In genomic region chr2:95385570-95385984, GRCh38 we compare ENCODE assay signal across 18 cellular contexts. TPM values are rescaled to one million over a fixed set of nuclear protein-coding genes. Genes with fewer than 3 reads are reported as not detected.
DNase-seq lines count a peak whose midpoint lies in the region; TF ChIP-seq lines count a peak whose summit lies in the region.
"Had no signal": no experiment of that assay in that cellular context is flagged by ENCODE, and none has a peak within 500 bp of the region (broad histone marks: within the 10 kb centered on the region; RNA-seq: fewer than 3 reads in every experiment).

No MANE protein-coding gene starts in this region.

- H3K27me3 ChIP-seq in neural progenitor cell (peaks cover 13% of the 10 kb centered on the region), testis (no peaks in the 10 kb centered on the region), GM23248 (replicated peaks; ENCODE audit: insufficient read depth) (no peaks in the 10 kb centered on the region)
- H3K27me3 ChIP-seq: MG63 had no signal

- POLR2A ChIA-PET in HEK293 (lab: Yijun Ruan, JAX) = no interaction called here

- H3K36me3 ChIP-seq in HEK293 (ENCODE audit: control insufficient read depth in 2 of 2, insufficient read depth in 1 of 2, low read length in 2 of 2) = no peaks in the 10 kb centered on the region
- no peaks in the 10 kb centered on the region for H3K36me3 ChIP-seq in neural progenitor cell
- no peaks in the 10 kb centered on the region for H3K36me3 ChIP-seq in testis (ENCODE audit: low read depth, missing control alignments)
- H3K36me3 ChIP-seq in GM23248 (ENCODE audit: low read depth) = no peaks in the 10 kb centered on the region
- H3K36me3 ChIP-seq: MG63 had no signal

- no peaks in the 10 kb centered on the region for H3K4me1 ChIP-seq in HEK293 (ENCODE audit: control insufficient read depth, insufficient read depth, low read length)
- H3K4me1 ChIP-seq in neural progenitor cell = no peaks in the 10 kb centered on the region
- H3K4me1 ChIP-seq in testis = peaks cover 51% of the 10 kb centered on the region
- H3K4me1 ChIP-seq in GM23248 (ENCODE audit: insufficient read depth) = no peaks in the 10 kb centered on the region

- CTCF ChIA-PET in HEK293 (lab: Yijun Ruan, JAX) = interaction anchor here (0.9 kb wide), 1 partner anchor 28 kb away, joined by 4 read pairs; no protein-coding TSS in a partner anchor

- no peak overlapping the region for H3K4me3 ChIP-seq in HEK293 (ENCODE audit: low read depth, low read length)
- H3K4me3 ChIP-seq in coronary artery = no peak overlapping the region
- no peak overlapping the region for H3K4me3 ChIP-seq in neural progenitor cell
- no peak overlapping the region for H3K4me3 ChIP-seq in testis
- H3K4me3 ChIP-seq in GM23248 = no peak overlapping the region
- H3K4me3 ChIP-seq: MG63, PC-9 had no signal

- peaks cover 8% of the 10 kb centered on the region for H3K4me1 Mint-ChIP-seq in neural progenitor cell
- H3K4me1 Mint-ChIP-seq: CD8-positive, alpha-beta memory T cell had no signal

- H3K4me3 Mint-ChIP-seq in neural progenitor cell = no peak overlapping the region
- H3K4me3 Mint-ChIP-seq: CD8-positive, alpha-beta memory T cell had no signal

- H3K27me3 Mint-ChIP-seq in neural progenitor cell (ENCODE audit: insufficient read depth, low read depth) = peaks cover 6% of the 10 kb centered on the region

- no peaks in the 10 kb centered on the region for H3K36me3 Mint-ChIP-seq in neural progenitor cell
- H3K36me3 Mint-ChIP-seq: CD8-positive, alpha-beta memory T cell had no signal

- DNase-seq in coronary artery (ENCODE audit: low spot score) (peak; percentile 69), neural progenitor cell (ENCODE audit: low spot score) (no peak), testis (peak; percentile 80), GM23248 (no peak), foreskin melanocyte (no peak), NCI-H1436 treated with DMSO at 0.1 percent for 48 hours (lab: John Stamatoyannopoulos, UW) (no peak)
- DNase-seq: CD8-positive, alpha-beta memory T cell; DND-41; GDM1; GOT3; MG63; NCI-H1092 treated with DMSO at 0.1 percent for 48 hours; NCI-H1694 treated with DMSO at 0.1 percent for 48 hours; NCI-H748 treated with DMSO at 0.1 percent for 48 hours; PC-9; SHP77 treated with DMSO at 0.1 percent for 48 hours had no signal

- H3K79me2 ChIP-seq in neural progenitor cell (ENCODE audit: low read depth) (no peaks in the 10 kb centered on the region), GM23248 (ENCODE audit: insufficient read depth) (no peaks in the 10 kb centered on the region)

- H3K27ac Mint-ChIP-seq in neural progenitor cell = no peak overlapping the region
- H3K27ac Mint-ChIP-seq: CD8-positive, alpha-beta memory T cell had no signal

- H3K9me2 ChIP-seq in GM23248 (ENCODE audit: insufficient read depth) = no peaks in the 10 kb centered on the region

- H3K9me3 Mint-ChIP-seq in neural progenitor cell = no peaks in the 10 kb centered on the region
- H3K9me3 Mint-ChIP-seq: CD8-positive, alpha-beta memory T cell had no signal

- no peaks in the 10 kb centered on the region for H4K20me1 ChIP-seq in neural progenitor cell (ENCODE audit: low read depth)
- H4K20me1 ChIP-seq in GM23248 (ENCODE audit: insufficient read depth) = no peaks in the 10 kb centered on the region

- TF ChIP-seq CTCF in HEK293 (tag by site-specific recombination; IDR thresholded peaks at IDR 0.05) = no peak
- no peak for TF ChIP-seq CTCF in coronary artery (IDR thresholded peaks at IDR 0.05)
- TF ChIP-seq CTCF in neural progenitor cell (IDR thresholded peaks at IDR 0.05) = no peak
- TF ChIP-seq CTCF in testis (IDR thresholded peaks at IDR 0.05) = no peak

- no peak overlapping the region for H3K4me2 ChIP-seq in neural progenitor cell
- H3K4me2 ChIP-seq in GM23248 (ENCODE audit: unreplicated experiment) = no peak overlapping the region
- H3K4me2 ChIP-seq: KMS-11, PC-9 had no signal

- in situ Hi-C loops in GM23248 (cut with MboI) = no loop called here

- H2AFZ ChIP-seq in neural progenitor cell (replicated peaks) (peak overlapping the region; percentile 82), GM23248 (no peak overlapping the region)
- H2AFZ ChIP-seq: PC-9 had no signal

- no peaks in the 10 kb centered on the region for H3F3A ChIP-seq in neural progenitor cell (ENCODE audit: low read depth)
- no peaks in the 10 kb centered on the region for H3F3A ChIP-seq in GM23248 (ENCODE audit: insufficient read depth)

- H3K27ac ChIP-seq in HEK293 (ENCODE audit: extremely low read depth, low read depth, low read length) (no peak overlapping the region), coronary artery (peak overlapping the region in 1 of 2 donors; percentile 53), neural progenitor cell (no peak overlapping the region), testis (peak overlapping the region; percentile 76 to 77), GM23248 (no peak overlapping the region)
- H3K27ac ChIP-seq: KMS-11, PC-9 had no signal

- H3K9ac ChIP-seq in neural progenitor cell (no peak overlapping the region), GM23248 (no peak overlapping the region)
- H3K9ac ChIP-seq: KMS-11 had no signal

- intact Hi-C loops in testis (cut with DNase I; ENCODE audit: low total_unique reads) = loop anchor here (5.0 kb wide), 1 partner anchor 38 kb away; no protein-coding TSS in a partner anchor

- 30 to 32% methylated on average over 5 to 12 of the region's 12 CpGs for WGBS in testis, 2 donors
- 27 to 29% methylated on average over 10 to 12 of the region's 12 CpGs for WGBS in GM23248 (ENCODE audit: low coverage in 1 of 2, low lambda C conversion rate in 2 of 2, missing lambda C conversion rate in 2 of 2), 2 experiments

- no peak for TF ChIP-seq POLR2A in testis (IDR thresholded peaks at IDR 0.05)

- H3K9me3 ChIP-seq in HEK293 (ENCODE audit: control insufficient read depth, insufficient read depth, low read depth, low read length) (no peaks in the 10 kb centered on the region), neural progenitor cell (ENCODE audit: low read depth) (no peaks in the 10 kb centered on the region), testis (no peaks in the 10 kb centered on the region), GM23248 (ENCODE audit: low read depth) (no peaks in the 10 kb centered on the region)
- H3K9me3 ChIP-seq: MG63 had no signal

TF ChIP-seq in HEK293, 187 proteins besides CTCF, POLR2A, EP300 and RAD21:
- peak; percentile 28; the same call in 1 of the 2 replicates for TF ChIP-seq GLIS1 (tag by site-specific recombination; IDR thresholded peaks at IDR 0.05)
- TF ChIP-seq ZNF571 (tag by site-specific recombination; IDR thresholded peaks at IDR 0.05) = no peak

RNA-seq across cellular contexts. Expression of gene FAHD2A, which starts 16.9 kb away (rescaled TPM):
- total RNA-seq in neural progenitor cell (ENCODE audit: low replicate concordance) (36.4 and 37.0 TPM in 2 replicates), testis (10 to 100 TPM; 48.5 to 48.9 TPM)
- polyA plus RNA-seq in testis (ENCODE audit: insufficient read depth, low read depth, low replicate concordance) (73.8 TPM), GM23248 (2016; fragmentation: Nextera tagmentation; extraction: Ambion mirVana) (21.7 and 24.5 TPM in 2 replicates)
- total RNA-seq in GM23248 (2014; rRNA removed; shearing (Covaris generic)) = 13.4 and 23.8 TPM in 2 replicates

Comparison
In these comparisons a context has a peak if more than half of its experiments do, and no peak if none do; other contexts are left out.
1. H3K27ac ChIP-seq: peak in testis (2 of 2); none in HEK293 (single experiment), neural progenitor cell (single experiment) and GM23248 (single experiment).
2. DNase-seq: peak in coronary artery (single experiment) and testis (single experiment); none in neural progenitor cell (single experiment), GM23248 (single experiment), foreskin melanocyte (single experiment) and NCI-H1436 treated with DMSO at 0.1 percent for 48 hours (single experiment).